ENCODE assay signal across 13 cellular contexts in the genomic region with DNA sequence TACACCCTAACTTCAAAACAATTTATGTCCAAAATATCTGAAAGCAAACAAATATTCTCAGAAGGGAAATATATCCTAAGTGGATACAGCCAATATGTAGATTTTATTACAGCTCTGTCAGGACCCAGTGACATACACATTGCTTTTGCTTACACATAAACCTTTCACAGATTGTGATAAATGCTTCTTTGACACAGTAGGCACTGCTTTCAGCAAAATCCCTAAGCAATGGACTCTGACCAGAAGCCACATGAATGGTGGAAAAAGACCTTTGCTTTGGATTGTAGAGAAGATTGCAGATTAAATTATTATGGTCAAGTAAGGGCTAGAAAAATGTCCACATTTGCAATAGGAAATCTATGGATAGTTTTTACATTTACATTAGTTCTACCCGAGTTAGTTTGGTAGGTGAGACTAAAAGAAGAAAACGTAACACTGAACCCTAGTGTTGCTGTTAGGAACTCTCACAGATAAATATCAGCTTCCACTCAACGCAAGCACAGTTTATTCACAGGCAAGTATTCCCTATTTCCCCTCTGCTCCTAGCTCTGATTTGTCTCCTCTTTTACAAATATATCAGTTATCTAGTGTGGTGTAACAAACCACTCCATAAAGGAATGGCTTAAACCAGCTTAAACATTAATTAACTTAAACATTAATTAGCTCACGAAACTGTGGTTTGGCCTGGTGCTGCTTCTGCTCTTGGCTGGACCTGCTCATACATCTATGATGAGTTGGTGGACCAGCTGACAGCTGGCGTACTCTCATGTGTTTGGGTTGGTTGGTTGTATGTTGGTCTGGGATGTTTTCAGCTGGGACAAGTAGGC. TPM values are rescaled to one million over a fixed set of nuclear protein-coding genes. Genes with fewer than 3 reads are reported as not detected.
DNase-seq lines count a peak whose midpoint lies in the region; ATAC-seq, FAIRE-seq and TF ChIP-seq lines count a peak whose summit lies in the region.
"Had no signal": no experiment of that assay in that cellular context is flagged by ENCODE, and none has a peak within 500 bp of the region (broad histone marks: within the 10 kb centered on the region; RNA-seq: fewer than 3 reads in every experiment).

No MANE protein-coding gene starts in this region.

- H3K4me3 ChIP-seq in HepG2 (replicated peaks in 1 of 3; ENCODE audit: insufficient read depth in 1 of 3, low read depth in 2 of 3, low read length in 3 of 3) (no peak overlapping the region), vagina (no peak overlapping the region)
- H3K4me3 ChIP-seq: colonic mucosa, left lung had no signal

- H3K4me1 ChIP-seq in HepG2 (ENCODE audit: insufficient read depth, low read length) (0 out of 2 replicates have a peak, but pooled peaks cover 5% of the 10 kb centered on the region), vagina (peaks cover 9% of the 10 kb centered on the region)
- H3K4me1 ChIP-seq: colonic mucosa, left lung had no signal

- H3K27me3 Mint-ChIP-seq in type B pancreatic cell, result peaks cover 23% of the 10 kb centered on the region

- peaks cover 0 to 18% of the 10 kb centered on the region in 2 experiments; a peak in 2 of 5 replicates for H3K27me3 ChIP-seq in HepG2 (ENCODE audit: control insufficient read depth in 1 of 2, insufficient read depth in 2 of 2, low read length in 2 of 2)
- no peaks in the 10 kb centered on the region for H3K27me3 ChIP-seq in vagina
- H3K27me3 ChIP-seq: colonic mucosa, left lung had no signal

- no peak overlapping the region for H3K4me3 Mint-ChIP-seq in type B pancreatic cell

- no peaks in the 10 kb centered on the region for H3K9me3 Mint-ChIP-seq in type B pancreatic cell
- H3K9me3 Mint-ChIP-seq: CD4-positive, alpha-beta memory T cell had no signal

- FAIRE-seq in HepG2 (lab: Jason Lieb, UNC), result no peak

- TF ChIP-seq EP300 in HepG2 (IDR thresholded peaks at IDR 0.05; ENCODE audit: low read depth in 2 of 2, low read length in 2 of 2), result no peak
- TF ChIP-seq EP300 in HepG2 (CRISPR knock-in tag; IDR thresholded peaks at IDR 0.05; ENCODE audit: borderline replicate concordance), result no peak

- H3K27ac Mint-ChIP-seq in type B pancreatic cell, result no peak overlapping the region
- H3K27ac Mint-ChIP-seq: CD4-positive, alpha-beta memory T cell had no signal

- H3K36me3 ChIP-seq in HepG2 (replicated peaks in 1 of 2; ENCODE audit: control insufficient read depth in 1 of 2, insufficient read depth in 2 of 2, low read length in 2 of 2) (no peaks in the 10 kb centered on the region), vagina (no peaks in the 10 kb centered on the region)
- H3K36me3 ChIP-seq: colonic mucosa, left lung had no signal

- H3K4me1 Mint-ChIP-seq in type B pancreatic cell (ENCODE audit: unreplicated experiment), result no peaks in the 10 kb centered on the region
- H3K4me1 Mint-ChIP-seq: CD4-positive, alpha-beta memory T cell had no signal

- BruUV-seq in HepG2 (replicated peaks; lab: Mats Ljungman, UMichigan), result no TSS peak

- H3K27ac ChIP-seq in HepG2 (ENCODE audit: extremely low read length, insufficient read depth, low read length), result no peak overlapping the region
- H3K27ac ChIP-seq in vagina, result no peak overlapping the region
- H3K27ac ChIP-seq: colonic mucosa, HL-60, left lung had no signal

- H3K9me3 ChIP-seq in HepG2 (ENCODE audit: low read length) (no peaks in the 10 kb centered on the region), vagina (no peaks in the 10 kb centered on the region)
- H3K9me3 ChIP-seq: colonic mucosa, left lung had no signal

- CTCF ChIA-PET in HepG2 (lab: Yijun Ruan, JAX; ENCODE audit: low intra/inter-chr PET ratio, low total read pairs), result no interaction called here

- no peaks in the 10 kb centered on the region for H3K36me3 Mint-ChIP-seq in type B pancreatic cell
- H3K36me3 Mint-ChIP-seq: CD4-positive, alpha-beta memory T cell had no signal

- intact Hi-C loops in HepG2 (cut with micrococcal nuclease; ENCODE audit: unreplicated experiment), result loop anchor here (2.0 kb wide), 1 partner anchor 70 kb away; no protein-coding TSS in a partner anchor
- intact Hi-C loops in vagina (cut with DNase I), result no loop called here

- H3K4me2 ChIP-seq in HepG2 (ENCODE audit: low read depth, low read length), result no peak overlapping the region

- H4K20me1 ChIP-seq in HepG2 (ENCODE audit: insufficient read depth, low read length), result no peaks in the 10 kb centered on the region

- no peaks in the 10 kb centered on the region for H3K79me2 ChIP-seq in HepG2 (ENCODE audit: insufficient read depth, low read length)

- TF ChIP-seq CTCF in HepG2 (CRISPR knock-in tag; IDR thresholded peaks at IDR 0.05) (peak; percentile 41), vagina (IDR thresholded peaks at IDR 0.05) (no peak), type B pancreatic cell (conservative IDR thresholded peaks at IDR 0.05) (no peak)

- in situ Hi-C loops in HepG2 (cut with HindIII; ENCODE audit: extremely low pct_ligation_motif_present, low pct_unique_long_range_greater_than_20kb), result no loop called here

- DNase-seq in NCI-H69 (lab: John Stamatoyannopoulos, UW) (peak; percentile 0), HepG2 (ENCODE audit: low spot score) (no peak), middle frontal gyrus (ENCODE audit: extremely low spot score, low spot score) (no peak), vagina (ENCODE audit: extremely low spot score in 2 of 2) (no peak), CD1c-positive myeloid dendritic cell (ENCODE audit: extremely low spot score) (no peak), type B pancreatic cell (ENCODE audit: extremely low spot score, unreplicated experiment) (no peak)
- DNase-seq: CD4-positive, alpha-beta memory T cell; colonic mucosa; left lung; NCI-H748 treated with DMSO at 0.1 percent for 48 hours had no signal

- no peak for TF ChIP-seq POLR2A in HepG2 (IDR thresholded peaks at IDR 0.05; ENCODE audit: insufficient read depth in 1 of 2, low read depth in 2 of 2, low read length in 2 of 2)
- TF ChIP-seq POLR2A in vagina (IDR thresholded peaks at IDR 0.05), result no peak

- POLR2A ChIA-PET in HepG2 (lab: Yijun Ruan, JAX), result no interaction called here

- 16% methylated on average over 5 of the region's 5 CpGs for whole genome bisulfite sequencing in HepG2 (ENCODE audit: low lambda C conversion rate)

- no peak overlapping the region for H3K9ac ChIP-seq in HepG2 (ENCODE audit: insufficient read depth, low read depth, low read length)

- H2AFZ ChIP-seq in HepG2 (ENCODE audit: low read length), result no peak overlapping the region

- peak; percentile 78 for ATAC-seq in GM19043 (IDR thresholded peaks at IDR 0.05; ENCODE audit: low read depth, unreplicated experiment)
- ATAC-seq in HG02938 (IDR thresholded peaks at IDR 0.05; ENCODE audit: unreplicated experiment), result peak; percentile 67
- ATAC-seq in HepG2, result peak; percentile 67
- ATAC-seq: left lung had no signal

- no peak for TF ChIP-seq RAD21 in HepG2 (CRISPR knock-in tag; IDR thresholded peaks at IDR 0.05)

TF ChIP-seq in HepG2, 621 proteins besides CTCF, POLR2A, EP300 and RAD21 (continues in another document):
- no peak for TF ChIP-seq ELF4 (CRISPR knock-in tag; IDR thresholded peaks at IDR 0.05; ENCODE audit: borderline replicate concordance)
- TF ChIP-seq SMC3 (IDR thresholded peaks at IDR 0.05; ENCODE audit: low read length), result peak; percentile 17; the same call in 1 of the 2 replicates
- TF ChIP-seq MZF1 (CRISPR knock-in tag; IDR thresholded peaks at IDR 0.05; ENCODE audit: borderline replicate concordance), result no peak
- TF ChIP-seq, protein P1, sequence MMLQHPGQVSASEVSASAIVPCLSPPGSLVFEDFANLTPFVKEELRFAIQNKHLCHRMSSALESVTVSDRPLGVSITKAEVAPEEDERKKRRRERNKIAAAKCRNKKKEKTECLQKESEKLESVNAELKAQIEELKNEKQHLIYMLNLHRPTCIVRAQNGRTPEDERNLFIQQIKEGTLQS (CRISPR knock-in tag; IDR thresholded peaks at IDR 0.05), result no peak
- TF ChIP-seq, protein P2, sequence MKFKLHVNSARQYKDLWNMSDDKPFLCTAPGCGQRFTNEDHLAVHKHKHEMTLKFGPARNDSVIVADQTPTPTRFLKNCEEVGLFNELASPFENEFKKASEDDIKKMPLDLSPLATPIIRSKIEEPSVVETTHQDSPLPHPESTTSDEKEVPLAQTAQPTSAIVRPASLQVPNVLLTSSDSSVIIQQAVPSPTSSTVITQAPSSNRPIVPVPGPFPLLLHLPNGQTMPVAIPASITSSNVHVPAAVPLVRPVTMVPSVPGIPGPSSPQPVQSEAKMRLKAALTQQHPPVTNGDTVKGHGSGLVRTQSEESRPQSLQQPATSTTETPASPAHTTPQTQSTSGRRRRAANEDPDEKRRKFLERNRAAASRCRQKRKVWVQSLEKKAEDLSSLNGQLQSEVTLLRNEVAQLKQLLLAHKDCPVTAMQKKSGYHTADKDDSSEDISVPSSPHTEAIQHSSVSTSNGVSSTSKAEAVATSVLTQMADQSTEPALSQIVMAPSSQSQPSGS (CRISPR knock-in tag; IDR thresholded peaks at IDR 0.05), result no peak
- TF ChIP-seq RELA (CRISPR knock-in tag; IDR thresholded peaks at IDR 0.05), result no peak
- 0 out of 2 replicates have a peak, but pooled peaks have one; percentile 14 for TF ChIP-seq ZNF614 (CRISPR knock-in tag; IDR thresholded peaks at IDR 0.05; ENCODE audit: borderline replicate concordance)

RNA-seq across cellular contexts. Expression of a gene that starts 23.6 kb away (rescaled TPM):
- 5.5 and 7.9 TPM in 2 replicates for total RNA-seq in HepG2 (2016; rRNA removed; fragmentation: Illumina TruSeq; extraction: Trizol)
- 3.0 and 3.9 TPM in 2 replicates for total RNA-seq in HepG2 (2016; cell fraction: cytosol; rRNA removed; fragmentation: Illumina TruSeq; extraction: Trizol; ENCODE audit: low read depth)
- total RNA-seq in HepG2 (2016; cell fraction: insoluble cytoplasmic fraction; rRNA removed; fragmentation: Illumina TruSeq; extraction: Trizol), result 5.1 and 8.6 TPM in 2 replicates
- total RNA-seq in HepG2 (2016; cell fraction: membrane; rRNA removed; fragmentation: Illumina TruSeq; extraction: Trizol), result 2.8 and 3.4 TPM in 2 replicates
- 14.0 and 14.4 TPM in 2 replicates for total RNA-seq in HepG2 (2016; cell fraction: nucleus; rRNA removed; fragmentation: Illumina TruSeq; extraction: Trizol)
- 18.1 and 24.3 TPM in 2 replicates for polyA plus RNA-seq in HepG2 (2011; rRNA removed)
- 15.4 and 23.2 TPM in 2 replicates for polyA plus RNA-seq in HepG2 (2011; cell fraction: cytosol; rRNA removed)
- 27.2 and 31.6 TPM in 2 replicates for polyA plus RNA-seq in HepG2 (2011; cell fraction: nucleus; rRNA removed)
- polyA plus RNA-seq in HepG2 (2012), result 41.2 and 105 TPM in 2 replicates
- 1.3 and 1.5 TPM in 2 replicates for polyA plus RNA-seq in HepG2 (2016; cell fraction: cytosol; fragmentation: Illumina TruSeq; extraction: Trizol; ENCODE audit: low read depth)
- polyA plus RNA-seq in HepG2 (2016; cell fraction: insoluble cytoplasmic fraction; fragmentation: Illumina TruSeq; extraction: Trizol; ENCODE audit: low read depth), result 5.2 and 7.0 TPM in 2 replicates
- polyA plus RNA-seq in HepG2 (2016; cell fraction: membrane; fragmentation: Illumina TruSeq; extraction: Trizol; ENCODE audit: low read depth), result 3.2 and 3.5 TPM in 2 replicates
- 24.9 and 28.8 TPM in 2 replicates for polyA plus RNA-seq in HepG2 (2016; cell fraction: nucleus; fragmentation: Illumina TruSeq; extraction: Trizol; ENCODE audit: insufficient read depth, low read depth)
- 1.8 and 14.9 TPM in 2 replicates for polyA minus RNA-seq in HepG2 (2011; rRNA and poly(A)+ RNA removed; ENCODE audit: low replicate concordance)
- polyA minus RNA-seq in HepG2 (2011; cell fraction: cytosol; rRNA and poly(A)+ RNA removed), result 11.7 and 23.7 TPM in 2 replicates
- polyA minus RNA-seq in HepG2 (2011; cell fraction: nucleus; rRNA and poly(A)+ RNA removed), result 15.5 and 22.8 TPM in 2 replicates
- total RNA-seq in vagina, result 52.3 TPM
- total RNA-seq in type B pancreatic cell (ENCODE audit: low replicate concordance), result 23.0 and 37.4 TPM in 2 replicates
